Comparison of ENCODE assay signal across 11 cellular contexts in the genomic region with DNA sequence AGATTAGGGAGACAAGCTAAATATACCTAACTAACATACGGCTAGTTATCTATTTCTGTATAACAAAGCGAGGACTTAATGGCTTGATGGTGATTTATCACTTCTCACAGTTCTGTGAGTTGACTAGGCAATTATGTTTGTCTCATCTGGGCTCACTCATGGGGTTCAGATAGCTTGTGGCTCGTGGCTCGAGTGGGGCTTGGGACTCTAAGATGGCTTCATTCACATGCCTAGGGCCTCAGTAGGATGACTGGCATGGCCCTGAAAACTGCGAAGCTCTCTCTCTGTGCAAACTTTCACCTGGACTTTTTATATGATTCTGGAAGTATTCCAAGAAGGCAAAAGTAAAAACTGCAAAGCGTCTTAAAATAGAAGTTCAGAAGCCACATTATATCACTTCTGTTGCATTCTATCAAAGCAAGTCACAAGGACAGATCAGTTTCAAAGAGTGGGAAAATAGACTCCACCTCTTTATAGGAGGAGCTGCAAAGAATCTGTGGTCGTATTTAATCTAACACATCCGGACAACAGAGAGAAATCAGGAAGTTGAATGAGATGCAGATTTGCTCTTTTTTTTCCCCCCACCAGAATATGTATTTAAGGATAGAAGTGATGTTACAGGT.
DNase-seq lines count a peak whose midpoint lies in the region; ATAC-seq and TF ChIP-seq lines count a peak whose summit lies in the region.
"Had no signal": no experiment of that assay in that cellular context is flagged by ENCODE, and none has a peak within 500 bp of the region (broad histone marks: within the 10 kb centered on the region; RNA-seq: fewer than 3 reads in every experiment).

No MANE protein-coding gene starts in this region.

- TF ChIP-seq CTCF in NB4 (IDR thresholded peaks at IDR 0.05; ENCODE audit: low read depth, low read length) (no peak), nephron progenitor cell (IDR thresholded peaks at IDR 0.05) (no peak)

- peak overlapping the region; percentile 92 for H3K27ac Mint-ChIP-seq in activated CD4-positive, alpha-beta T cell treated with anti-CD3 and anti-CD28 coated beads, Interleukin-2, amount 10 ng/mL, durations not matched to agents 24 days and 14 days
- peak overlapping the region; percentile 83 for H3K27ac Mint-ChIP-seq in activated naive CD8-positive, alpha-beta T cell treated with anti-CD3 and anti-CD28 coated beads, Interleukin-2, amount 10 ng/mL, durations not matched to agents 7 days and 5 days
- H3K27ac Mint-ChIP-seq in nephron progenitor cell: peak overlapping the region; percentile 25

- intact Hi-C loops in activated CD4-positive, alpha-beta T cell treated with anti-CD3 and anti-CD28 coated beads, Interleukin-2, amount 10 ng/mL, durations not matched to agents 24 days and 14 days (cut with micrococcal nuclease): loop anchor here (2.0 to 5.0 kb wide), 3 partner anchors 70 to 342 kb away; no protein-coding TSS in a partner anchor

- no peak overlapping the region for H3K4me3 ChIP-seq in NB4 (ENCODE audit: low read depth, low read length)

- peak; percentile 84 for ATAC-seq in activated naive CD8-positive, alpha-beta T cell treated with anti-CD3 and anti-CD28 coated beads, Interleukin-2, amount 10 ng/mL, durations not matched to agents 7 days and 5 days (ENCODE audit: low read depth)
- ATAC-seq in HG02623 (IDR thresholded peaks at IDR 0.05; ENCODE audit: unreplicated experiment) (no peak), GM19467 (IDR thresholded peaks at IDR 0.05; ENCODE audit: unreplicated experiment) (no peak)

- H3K36me3 Mint-ChIP-seq in activated CD4-positive, alpha-beta T cell treated with anti-CD3 and anti-CD28 coated beads, Interleukin-2, amount 10 ng/mL, durations not matched to agents 24 days and 14 days (ENCODE audit: low read depth): peaks cover 1% of the 10 kb centered on the region
- peaks cover 3% of the 10 kb centered on the region for H3K36me3 Mint-ChIP-seq in activated naive CD8-positive, alpha-beta T cell treated with anti-CD3 and anti-CD28 coated beads, Interleukin-2, amount 10 ng/mL, durations not matched to agents 7 days and 5 days
- H3K36me3 Mint-ChIP-seq in nephron progenitor cell (ENCODE audit: low read depth): peaks cover 4% of the 10 kb centered on the region

- H3K27me3 Mint-ChIP-seq in activated CD4-positive, alpha-beta T cell treated with anti-CD3 and anti-CD28 coated beads, Interleukin-2, amount 10 ng/mL, durations not matched to agents 24 days and 14 days: no peaks in the 10 kb centered on the region
- no peaks in the 10 kb centered on the region for H3K27me3 Mint-ChIP-seq in activated naive CD8-positive, alpha-beta T cell treated with anti-CD3 and anti-CD28 coated beads, Interleukin-2, amount 10 ng/mL, durations not matched to agents 7 days and 5 days
- H3K27me3 Mint-ChIP-seq in nephron progenitor cell (ENCODE audit: low read depth, poor library complexity): no peaks in the 10 kb centered on the region

- DNase-seq in activated CD4-positive, alpha-beta T cell treated with anti-CD3 and anti-CD28 coated beads, Interleukin-2, amount 10 ng/mL, durations not matched to agents 24 days and 14 days: peak; percentile 69
- DNase-seq in activated CD4-positive, alpha-beta T cell treated with anti-CD3 and anti-CD28 coated beads for 1 hour: no peak
- DNase-seq in NB4 (ENCODE audit: low read depth) (peak; percentile 5), nephron progenitor cell (no peak), medulla oblongata (ENCODE audit: extremely low spot score) (no peak)
- no peak for DNase-seq in activated naive CD8-positive, alpha-beta T cell treated with anti-CD3 and anti-CD28 coated beads, Interleukin-2, amount 10 ng/mL, durations not matched to agents 7 days and 5 days
- DNase-seq: activated CD8-positive, alpha-beta memory T cell treated with anti-CD3 and anti-CD28 coated beads, Interleukin-2, amount 50 U/mL, for 48 hours; Karpas-422; NCI-H226 had no signal

- no peak for TF ChIP-seq POLR2A in NB4 (IDR thresholded peaks at IDR 0.05; ENCODE audit: extremely low read depth, insufficient read length)

- no peaks in the 10 kb centered on the region for H3K9me3 Mint-ChIP-seq in activated CD4-positive, alpha-beta T cell treated with anti-CD3 and anti-CD28 coated beads, Interleukin-2, amount 10 ng/mL, durations not matched to agents 24 days and 14 days
- no peaks in the 10 kb centered on the region for H3K9me3 Mint-ChIP-seq in activated naive CD8-positive, alpha-beta T cell treated with anti-CD3 and anti-CD28 coated beads, Interleukin-2, amount 10 ng/mL, durations not matched to agents 7 days and 5 days
- no peaks in the 10 kb centered on the region for H3K9me3 Mint-ChIP-seq in nephron progenitor cell

- POLR2A ChIA-PET in activated naive CD8-positive, alpha-beta T cell treated with anti-CD3 and anti-CD28 coated beads, Interleukin-2, amount 10 ng/mL, durations not matched to agents 7 days and 5 days (lab: Charles Lee): interaction anchor here (1.0 to 3.1 kb wide), 4 partner anchors 10 to 344 kb away, joined by 3 to 31 read pairs (median 6); no protein-coding TSS in a partner anchor

- peaks cover 74% of the 10 kb centered on the region for H3K4me1 Mint-ChIP-seq in activated CD4-positive, alpha-beta T cell treated with anti-CD3 and anti-CD28 coated beads, Interleukin-2, amount 10 ng/mL, durations not matched to agents 24 days and 14 days
- H3K4me1 Mint-ChIP-seq in activated naive CD8-positive, alpha-beta T cell treated with anti-CD3 and anti-CD28 coated beads, Interleukin-2, amount 10 ng/mL, durations not matched to agents 7 days and 5 days: peaks cover 59% of the 10 kb centered on the region
- H3K4me1 Mint-ChIP-seq in nephron progenitor cell: peaks cover 67% of the 10 kb centered on the region

- H3K4me3 Mint-ChIP-seq in activated CD4-positive, alpha-beta T cell treated with anti-CD3 and anti-CD28 coated beads, Interleukin-2, amount 10 ng/mL, durations not matched to agents 24 days and 14 days: peak overlapping the region; percentile 69
- peak overlapping the region; percentile 45 for H3K4me3 Mint-ChIP-seq in activated naive CD8-positive, alpha-beta T cell treated with anti-CD3 and anti-CD28 coated beads, Interleukin-2, amount 10 ng/mL, durations not matched to agents 7 days and 5 days
- no peak overlapping the region for H3K4me3 Mint-ChIP-seq in nephron progenitor cell

Comparison
In these comparisons a context has a peak if more than half of its experiments do, and no peak if none do; other contexts are left out.
1. DNase-seq: peak in activated CD4-positive, alpha-beta T cell treated with anti-CD3 and anti-CD28 coated beads, Interleukin-2, amount 10 ng/mL, durations not matched to agents 24 days and 14 days (single experiment) and NB4 (single experiment); none in activated CD4-positive, alpha-beta T cell treated with anti-CD3 and anti-CD28 coated beads for 1 hour (single experiment), activated naive CD8-positive, alpha-beta T cell treated with anti-CD3 and anti-CD28 coated beads, Interleukin-2, amount 10 ng/mL, durations not matched to agents 7 days and 5 days (single experiment), nephron progenitor cell (single experiment) and medulla oblongata (single experiment).
2. H3K27ac Mint-ChIP-seq: peak in every context shown above with its lines; median percentile 92 in activated CD4-positive, alpha-beta T cell treated with anti-CD3 and anti-CD28 coated beads, Interleukin-2, amount 10 ng/mL, durations not matched to agents 24 days and 14 days; 83 in activated naive CD8-positive, alpha-beta T cell treated with anti-CD3 and anti-CD28 coated beads, Interleukin-2, amount 10 ng/mL, durations not matched to agents 7 days and 5 days; 25 in nephron progenitor cell.